In the genomic region with DNA sequence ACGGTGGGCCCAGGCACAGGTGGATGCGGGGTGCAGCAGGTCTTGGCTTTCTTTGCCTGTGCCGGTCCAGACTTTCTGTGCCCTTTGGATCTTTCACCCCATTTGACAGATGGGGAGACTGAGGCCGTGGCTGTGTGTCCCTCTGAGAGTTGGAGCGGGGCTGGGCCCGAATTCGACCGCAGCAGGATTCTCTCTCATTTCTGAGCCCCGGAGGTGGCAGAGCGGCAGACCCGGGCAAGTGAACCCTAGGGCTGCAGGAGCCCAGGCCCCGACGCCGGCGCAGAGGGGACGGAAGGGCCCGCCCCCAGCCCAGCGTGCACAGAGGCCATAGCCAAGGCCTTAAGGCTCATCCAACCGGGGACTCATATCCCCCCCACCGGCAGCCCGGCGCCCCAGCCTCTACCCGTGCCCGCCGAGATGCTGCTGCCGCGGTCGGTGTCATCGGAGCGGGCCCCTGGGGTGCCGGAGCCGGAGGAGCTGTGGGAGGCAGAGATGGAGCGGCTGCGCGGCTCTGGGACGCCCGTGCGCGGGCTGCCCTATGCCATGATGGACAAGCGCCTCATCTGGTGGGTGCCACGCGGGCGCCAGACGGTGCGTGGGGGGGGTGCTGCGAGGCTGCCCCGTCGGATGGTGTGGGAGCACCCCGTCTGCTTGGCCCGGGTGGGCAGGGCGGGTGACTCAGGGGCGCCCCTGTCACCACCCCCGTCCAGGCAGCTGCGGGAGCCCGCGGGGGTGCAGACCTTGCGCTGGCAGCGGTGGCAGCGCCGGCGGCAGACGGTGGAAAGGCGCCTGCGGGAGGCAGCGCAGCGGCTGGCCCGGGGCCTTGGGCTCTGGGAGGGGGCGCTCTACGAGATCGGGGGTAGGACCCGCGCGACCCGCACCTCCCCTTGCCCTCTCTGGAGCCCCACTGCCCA, we compare ENCODE assay signal across 8 cellular contexts. TPM values are rescaled to one million over a fixed set of nuclear protein-coding genes. Genes with fewer than 3 reads are reported as not detected.
DNase-seq lines count a peak whose midpoint lies in the region; ATAC-seq, FAIRE-seq and TF ChIP-seq lines count a peak whose summit lies in the region.

No MANE protein-coding gene starts in this region.

- dilution Hi-C loops in mammary epithelial cell (cut with HindIII; ENCODE audit: low sequenced_read_pairs) = no loop called here

- CTCF ChIA-PET in CD8-positive, alpha-beta T cell (lab: Charles Lee) = interaction anchor here (1.7 to 12.3 kb wide), 3 partner anchors 8 to 19 kb away, joined by 9 to 200 read pairs (median 181); a partner anchor contains a TSS
- CTCF ChIA-PET in mammary epithelial cell (lab: Charles Lee; ENCODE audit: low non-redundant PET) = no interaction called here

- peaks cover 49% of the 10 kb centered on the region for H3K36me3 Mint-ChIP-seq in CD8-positive, alpha-beta T cell
- peaks cover 10% of the 10 kb centered on the region for H3K36me3 Mint-ChIP-seq in natural killer cell

- H3K27ac ChIP-seq in CD8-positive, alpha-beta T cell (ENCODE audit: low read depth, low read length) = peak overlapping the region; percentile 74
- H3K27ac ChIP-seq in OCI-LY1 (ENCODE audit: low read depth, low read length, poor library complexity, severe bottlenecking) (peak overlapping the region; percentile 92), mammary epithelial cell (ENCODE audit: insufficient read depth, low read depth, low read length) (no peak overlapping the region)

- H2AFZ ChIP-seq in OCI-LY1 (ENCODE audit: low read length) = no peak overlapping the region
- H2AFZ ChIP-seq in mammary epithelial cell (ENCODE audit: low read depth, low read length) = no peak overlapping the region

- H3K27ac Mint-ChIP-seq in CD8-positive, alpha-beta T cell = peak overlapping the region; percentile 98
- peak overlapping the region; percentile 88 to 99 for H3K27ac Mint-ChIP-seq in natural killer cell

- ATAC-seq in CD8-positive, alpha-beta T cell = peak; percentile 0
- ATAC-seq in natural killer cell (peak; percentile 15 to 31 (median 16)), HG03135 (IDR thresholded peaks at IDR 0.05; ENCODE audit: unreplicated experiment) (no peak), HG02981 (IDR thresholded peaks at IDR 0.05; ENCODE audit: unreplicated experiment) (no peak)

- no peaks in the 10 kb centered on the region for H3K9me3 Mint-ChIP-seq in CD8-positive, alpha-beta T cell
- no peaks in the 10 kb centered on the region for H3K9me3 Mint-ChIP-seq in natural killer cell

- H3K27me3 Mint-ChIP-seq in CD8-positive, alpha-beta T cell (ENCODE audit: low read depth) = no peaks in the 10 kb centered on the region
- H3K27me3 Mint-ChIP-seq in natural killer cell (ENCODE audit: low read depth in 2 of 2) = no peaks in the 10 kb centered on the region

- no peak for FAIRE-seq in urothelium cell line (lab: Jason Lieb, UNC)

- H3K9me3 ChIP-seq in CD8-positive, alpha-beta T cell (ENCODE audit: low read length) = no peaks in the 10 kb centered on the region
- H3K9me3 ChIP-seq in OCI-LY1 (ENCODE audit: low read length) (no peaks in the 10 kb centered on the region), mammary epithelial cell (replicated peaks; ENCODE audit: insufficient read depth, low read length) (no peaks in the 10 kb centered on the region)

- no peaks in the 10 kb centered on the region for H4K20me1 ChIP-seq in OCI-LY1 (ENCODE audit: insufficient read depth, low read length)
- no peaks in the 10 kb centered on the region for H4K20me1 ChIP-seq in mammary epithelial cell (ENCODE audit: insufficient read depth, low read length)

- BruUV-seq in mammary epithelial cell (replicated peaks; lab: Mats Ljungman, UMichigan) = no TSS peak

- no peaks in the 10 kb centered on the region for H3K27me3 ChIP-seq in CD8-positive, alpha-beta T cell (ENCODE audit: insufficient read depth, low read length)
- no peaks in the 10 kb centered on the region for H3K27me3 ChIP-seq in OCI-LY1 (ENCODE audit: insufficient read depth, low read length)
- no peaks in the 10 kb centered on the region for H3K27me3 ChIP-seq in mammary epithelial cell (ENCODE audit: insufficient read depth, low read length)

- H3K4me2 ChIP-seq in OCI-LY1 (ENCODE audit: low read length) (peak overlapping the region; percentile 89), mammary epithelial cell (ENCODE audit: insufficient read depth, low read depth, low read length) (peak overlapping the region; percentile 42)

- DNase-seq in CD8-positive, alpha-beta T cell = peak in 4 of 7 experiments; percentile 56 to 78 (median 64)
- DNase-seq in mammary epithelial cell = no peak
- DNase-seq in natural killer cell = peak; percentile 56
- no peak for DNase-seq in AG08395 (ENCODE audit: low spot score)
- DNase-seq in urothelium cell line (ENCODE audit: low spot score) = no peak

- POLR2A ChIA-PET in CD8-positive, alpha-beta T cell (lab: Charles Lee) = interaction anchor here (1.1 to 18.5 kb wide), 10 partner anchors 5 to 686 kb away, joined by 3 to 583 read pairs (median 11); a partner anchor contains a TSS

- H3K9me2 ChIP-seq in OCI-LY1 (ENCODE audit: low read depth, low read length) = no peaks in the 10 kb centered on the region

- no peaks in the 10 kb centered on the region for H3F3A ChIP-seq in OCI-LY1 (ENCODE audit: insufficient read depth, low read length)

- H3K79me2 ChIP-seq in OCI-LY1 (ENCODE audit: insufficient read depth, low read length) (no peaks in the 10 kb centered on the region), mammary epithelial cell (ENCODE audit: insufficient read depth, low read length) (no peaks in the 10 kb centered on the region)

- no peak for TF ChIP-seq CTCF in CD8-positive, alpha-beta T cell (IDR thresholded peaks at IDR 0.05)
- TF ChIP-seq CTCF in OCI-LY1 (IDR thresholded peaks at IDR 0.05; ENCODE audit: low read length) (no peak), mammary epithelial cell (conservative IDR thresholded peaks at IDR 0.05 in 1 of 2, IDR thresholded peaks at IDR 0.05 in 1 of 2; ENCODE audit: extremely low read depth in 1 of 2, insufficient read depth in 1 of 2, low read depth in 1 of 2, low read length in 2 of 2) (no peak), natural killer cell (IDR thresholded peaks at IDR 0.05) (no peak)

- peaks cover 26% of the 10 kb centered on the region for H3K36me3 ChIP-seq in CD8-positive, alpha-beta T cell (ENCODE audit: insufficient read depth, low read length)
- H3K36me3 ChIP-seq in OCI-LY1 (ENCODE audit: insufficient read depth, low read length) = peaks cover 20% of the 10 kb centered on the region
- no peaks in the 10 kb centered on the region for H3K36me3 ChIP-seq in mammary epithelial cell (ENCODE audit: insufficient read depth, low read length)

- intact Hi-C loops in CD8-positive, alpha-beta T cell (cut with DNase I, micrococcal nuclease) = loop anchor here (2.0 to 10.0 kb wide), 7 partner anchors 36 to 1397 kb away; a partner anchor contains a TSS
- intact Hi-C loops in mammary epithelial cell (cut with micrococcal nuclease) = no loop called here
- intact Hi-C loops in natural killer cell (cut with micrococcal nuclease) = loop anchor here (5.0 kb wide), 1 partner anchor 1671 kb away; no protein-coding TSS in a partner anchor

- WGBS in mammary epithelial cell (ENCODE audit: low coverage, missing lambda C conversion rate) = 35% methylated on average over 18 of the region's 74 CpGs

- H3K9ac ChIP-seq in OCI-LY1 (ENCODE audit: low read length) (peak overlapping the region; percentile 92), mammary epithelial cell (ENCODE audit: insufficient read depth, low read length) (no peak overlapping the region)

- peak overlapping the region; percentile 79 for H3K4me3 Mint-ChIP-seq in CD8-positive, alpha-beta T cell
- H3K4me3 Mint-ChIP-seq in natural killer cell = peak overlapping the region; percentile 93

- peaks cover 56% of the 10 kb centered on the region for H3K4me1 ChIP-seq in CD8-positive, alpha-beta T cell (ENCODE audit: insufficient read depth, low read length)
- H3K4me1 ChIP-seq in OCI-LY1 (ENCODE audit: insufficient read depth, low read length, severe bottlenecking) = peaks cover 68% of the 10 kb centered on the region
- H3K4me1 ChIP-seq in mammary epithelial cell (ENCODE audit: insufficient read depth, low read length) = peaks cover 19% of the 10 kb centered on the region

- in situ Hi-C loops in mammary epithelial cell (cut with MboI; ENCODE audit: low sequenced_read_pairs in 2 of 2) = no loop called here

- H3K4me1 Mint-ChIP-seq in CD8-positive, alpha-beta T cell (ENCODE audit: low read depth) = peaks cover 56% of the 10 kb centered on the region
- H3K4me1 Mint-ChIP-seq in natural killer cell = peaks cover 58 to 79% of the 10 kb centered on the region in 2 donors

- H3K4me3 ChIP-seq in CD8-positive, alpha-beta T cell (ENCODE audit: low read depth, low read length) = peak overlapping the region; percentile 95
- H3K4me3 ChIP-seq in OCI-LY1 (ENCODE audit: low read depth, low read length, poor library complexity, severe bottlenecking) (peak overlapping the region; percentile 72), mammary epithelial cell (replicated peaks in 1 of 3; ENCODE audit: insufficient read depth in 1 of 3, low read depth in 2 of 3, low read length in 3 of 3) (peak overlapping the region in 1 of 3 experiments; percentile 6)

RNA-seq across cellular contexts. Expression of a gene that starts 0.9 kb away (rescaled TPM):
- 100 to 1,000 TPM; 312 to 315 TPM for total RNA-seq in CD8-positive, alpha-beta T cell
- total RNA-seq in mammary epithelial cell (under 1 TPM; under 0.01 to 0.07 TPM), natural killer cell (100 to 1,000 TPM; 401 to 551 (median 435) TPM)
- 0.06 TPM for polyA plus RNA-seq in mammary epithelial cell
- not detected for polyA minus RNA-seq in mammary epithelial cell

RNA-seq across cellular contexts. Expression of a gene that starts 2.9 kb away (rescaled TPM):
- 100 to 1,000 TPM; 518 to 535 TPM for total RNA-seq in CD8-positive, alpha-beta T cell
- 10 to 100 TPM; 41.4 to 46.3 TPM for total RNA-seq in mammary epithelial cell
- 6.2 TPM for polyA plus RNA-seq in mammary epithelial cell
- polyA minus RNA-seq in mammary epithelial cell = 7.1 TPM
- 100 to 1,000 TPM; 653 to 825 (median 687) TPM for total RNA-seq in natural killer cell

RNA-seq across cellular contexts. Expression of a gene that starts 14.8 kb away (rescaled TPM):
- total RNA-seq in CD8-positive, alpha-beta T cell = not detected
- under 1 TPM; 0.17 to 0.80 TPM for total RNA-seq in mammary epithelial cell
- 0.14 TPM for polyA plus RNA-seq in mammary epithelial cell
- not detected for polyA minus RNA-seq in mammary epithelial cell
- not detected for total RNA-seq in natural killer cell

RNA-seq across cellular contexts. Expression of a gene that starts 37.0 kb away (rescaled TPM):
- total RNA-seq in CD8-positive, alpha-beta T cell = 10 to 100 TPM; 36.4 to 36.7 TPM
- total RNA-seq in mammary epithelial cell = 10 to 100 TPM; 39.0 to 72.6 TPM
- 48.7 TPM for polyA plus RNA-seq in mammary epithelial cell
- 53.3 TPM for polyA minus RNA-seq in mammary epithelial cell
- 10 to 100 TPM; 41.2 to 62.1 (median 43.5) TPM for total RNA-seq in natural killer cell

RNA-seq across cellular contexts. Expression of a gene that starts 55.4 kb away (rescaled TPM):
- 1 to 10 TPM in 1 of 2 experiments, under 1 TPM in 1; 0.76 to 1.1 TPM for total RNA-seq in CD8-positive, alpha-beta T cell
- total RNA-seq in mammary epithelial cell = 10 to 100 TPM in 1 of 2 donors, 1 to 10 TPM in 1; 7.7 to 79.5 TPM
- polyA plus RNA-seq in mammary epithelial cell = 155 TPM
- polyA minus RNA-seq in mammary epithelial cell = 121 TPM
- total RNA-seq in natural killer cell = 1 to 10 TPM; 2.1 to 5.1 (median 3.9) TPM

Comparison
In these comparisons a context has a peak if more than half of its experiments do, and no peak if none do; other contexts are left out.
1. ATAC-seq: peak in CD8-positive, alpha-beta T cell (single experiment) and natural killer cell (3 of 3); none in HG03135 (single experiment) and HG02981 (single experiment).
2. DNase-seq: peak in CD8-positive, alpha-beta T cell (4 of 7) and natural killer cell (single experiment); none in mammary epithelial cell (single experiment), AG08395 (single experiment) and urothelium cell line (single experiment).
3. RNA of a gene that starts 0.9 kb away (total RNA-seq): 401 to 551 TPM in natural killer cell and 312 to 315 TPM in CD8-positive, alpha-beta T cell; under 0.01 to 0.07 TPM in mammary epithelial cell; every median in the first group is over 100 times any median in the second.
4. RNA of a gene that starts 2.9 kb away (total RNA-seq): 653 to 825 TPM in natural killer cell and 518 to 535 TPM in CD8-positive, alpha-beta T cell; 41.4 to 46.3 TPM in mammary epithelial cell; every median in the first group is over 10 times any median in the second.